1 cellular context compared by ENCODE assay signal in genomic region chr16:57282510-57283213, GRCh38.
TF ChIP-seq lines count a peak whose summit lies in the region.

No MANE protein-coding gene starts in this region.

TF ChIP-seq in HepG2, 621 proteins besides CTCF, POLR2A, EP300 and RAD21 (continued from another document):
- TF ChIP-seq, protein P1, sequence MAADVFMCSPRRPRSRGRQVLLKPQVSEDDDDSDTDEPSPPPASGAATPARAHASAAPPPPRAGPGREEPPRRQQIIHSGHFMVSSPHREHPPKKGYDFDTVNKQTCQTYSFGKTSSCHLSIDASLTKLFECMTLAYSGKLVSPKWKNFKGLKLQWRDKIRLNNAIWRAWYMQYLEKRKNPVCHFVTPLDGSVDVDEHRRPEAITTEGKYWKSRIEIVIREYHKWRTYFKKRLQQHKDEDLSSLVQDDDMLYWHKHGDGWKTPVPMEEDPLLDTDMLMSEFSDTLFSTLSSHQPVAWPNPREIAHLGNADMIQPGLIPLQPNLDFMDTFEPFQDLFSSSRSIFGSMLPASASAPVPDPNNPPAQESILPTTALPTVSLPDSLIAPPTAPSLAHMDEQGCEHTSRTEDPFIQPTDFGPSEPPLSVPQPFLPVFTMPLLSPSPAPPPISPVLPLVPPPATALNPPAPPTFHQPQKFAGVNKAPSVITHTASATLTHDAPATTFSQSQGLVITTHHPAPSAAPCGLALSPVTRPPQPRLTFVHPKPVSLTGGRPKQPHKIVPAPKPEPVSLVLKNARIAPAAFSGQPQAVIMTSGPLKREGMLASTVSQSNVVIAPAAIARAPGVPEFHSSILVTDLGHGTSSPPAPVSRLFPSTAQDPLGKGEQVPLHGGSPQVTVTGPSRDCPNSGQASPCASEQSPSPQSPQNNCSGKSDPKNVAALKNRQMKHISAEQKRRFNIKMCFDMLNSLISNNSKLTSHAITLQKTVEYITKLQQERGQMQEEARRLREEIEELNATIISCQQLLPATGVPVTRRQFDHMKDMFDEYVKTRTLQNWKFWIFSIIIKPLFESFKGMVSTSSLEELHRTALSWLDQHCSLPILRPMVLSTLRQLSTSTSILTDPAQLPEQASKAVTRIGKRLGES (CRISPR knock-in tag; IDR thresholded peaks at IDR 0.05; ENCODE audit: borderline replicate concordance), result no peak
- TF ChIP-seq LCORL (IDR thresholded peaks at IDR 0.05) (no peak), LCORL (CRISPR knock-in tag; IDR thresholded peaks at IDR 0.05) (0 out of 2 replicates have a peak, but pooled peaks have one; percentile 9), AKAP8 (CRISPR knock-in tag; IDR thresholded peaks at IDR 0.05) (no peak), HMGA1 (CRISPR knock-in tag; conservative IDR thresholded peaks at IDR 0.05) (no peak), ZNF556 (CRISPR knock-in tag; IDR thresholded peaks at IDR 0.05; ENCODE audit: borderline replicate concordance) (0 out of 2 replicates have a peak, but pooled peaks have one; percentile 13), ZNF30 (CRISPR knock-in tag; IDR thresholded peaks at IDR 0.05) (no peak), BORCS8-MEF2B (CRISPR knock-in tag; IDR thresholded peaks at IDR 0.05) (0 out of 2 replicates have a peak, but pooled peaks have one; percentile 30), HNRNPH1 (optimal IDR thresholded peaks at IDR 0.05; ENCODE audit: low read depth, low read length) (no peak), SNAPC5 (CRISPR knock-in tag; IDR thresholded peaks at IDR 0.05; ENCODE audit: borderline replicate concordance) (0 out of 2 replicates have a peak, but pooled peaks have one; percentile 8), FOXA1 (IDR thresholded peaks at IDR 0.05) (no peak), FOXA1 (CRISPR knock-in tag; IDR thresholded peaks at IDR 0.05) (peak; percentile 22; the same call in 1 of the 2 replicates), ZNF274 (CRISPR knock-in tag; IDR thresholded peaks at IDR 0.05) (peak; percentile 60; the same call in 1 of the 2 replicates), ZNF263 (CRISPR knock-in tag; IDR thresholded peaks at IDR 0.05) (0 out of 2 replicates have a peak, but pooled peaks have one; percentile 4), ARID2 (CRISPR knock-in tag; IDR thresholded peaks at IDR 0.05; ENCODE audit: borderline replicate concordance) (peak; percentile 93; the same call in 1 of the 2 replicates), SMAD9 (CRISPR knock-in tag; IDR thresholded peaks at IDR 0.05) (0 out of 2 replicates have a peak, but pooled peaks have one; percentile 47)
- TF ChIP-seq, protein P2, sequence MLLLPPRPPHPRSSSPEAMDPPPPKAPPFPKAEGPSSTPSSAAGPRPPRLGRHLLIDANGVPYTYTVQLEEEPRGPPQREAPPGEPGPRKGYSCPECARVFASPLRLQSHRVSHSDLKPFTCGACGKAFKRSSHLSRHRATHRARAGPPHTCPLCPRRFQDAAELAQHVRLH (CRISPR knock-in tag; IDR thresholded peaks at IDR 0.05; ENCODE audit: borderline replicate concordance, low read depth), result no peak
